In genomic region chr17:42116705-42117396, GRCh38 we compare ENCODE assay signal across 9 cellular contexts. TPM values are rescaled to one million over a fixed set of nuclear protein-coding genes. Genes with fewer than 3 reads are reported as not detected.
A peak's percentile ranks its signal among the peaks of the same experiment; 100 is the strongest.
DNase-seq lines count a peak whose midpoint lies in the region; ATAC-seq and TF ChIP-seq lines count a peak whose summit lies in the region.
"Had no signal": no experiment of that assay in that cellular context is flagged by ENCODE, and none has a peak within 500 bp of the region (broad histone marks: within the 10 kb centered on the region; RNA-seq: fewer than 3 reads in every experiment).

No MANE protein-coding gene starts in this region.

- no peaks in the 10 kb centered on the region for H3K27me3 ChIP-seq in upper lobe of right lung

- ATAC-seq in upper lobe of right lung, result peak; percentile 57
- ATAC-seq in GM21367 (IDR thresholded peaks at IDR 0.05; ENCODE audit: unreplicated experiment), result no peak

- H3K4me3 ChIP-seq in upper lobe of right lung, result no peak overlapping the region

- H3K4me3 Mint-ChIP-seq in activated naive CD4-positive, alpha-beta T cell treated with anti-CD3 and anti-CD28 coated beads, Interleukin-2, amount 10 ng/mL, durations not matched to agents 7 days and 5 days, result no peak overlapping the region

- peaks cover 22% of the 10 kb centered on the region for H3K4me1 ChIP-seq in upper lobe of right lung

- H3K27ac Mint-ChIP-seq in activated naive CD4-positive, alpha-beta T cell treated with anti-CD3 and anti-CD28 coated beads, Interleukin-2, amount 10 ng/mL, durations not matched to agents 7 days and 5 days, result peak overlapping the region; percentile 46

- intact Hi-C loops in posterior cingulate gyrus (cut with DNase I), result loop anchor here (1.0 to 5.0 kb wide), 3 partner anchors 65 to 155 kb away; partner anchors contain the start of gene KCNH4
- intact Hi-C loops in upper lobe of right lung (cut with DNase I), result loop anchor here (10.0 kb wide), 2 partner anchors 92 to 152 kb away; partner anchors contain the start of genes CNP and NKIRAS2

- peak; percentile 86 for DNase-seq in GM03348 (ENCODE audit: low spot score)
- DNase-seq in NCI-H128 (lab: John Stamatoyannopoulos, UW; ENCODE audit: unreplicated experiment), result peak; percentile 34
- DNase-seq in SKM-1 treated with dmso at 0.1 percent for 144 hours (lab: John Stamatoyannopoulos, UW; ENCODE audit: unreplicated experiment), result peak; percentile 71
- peak; percentile 93 for DNase-seq in activated naive CD4-positive, alpha-beta T cell treated with anti-CD3 and anti-CD28 coated beads, Interleukin-2, amount 10 ng/mL, durations not matched to agents 7 days and 5 days
- DNase-seq in glomerular visceral epithelial cell (ENCODE audit: extremely low spot score), result peak; percentile 83
- DNase-seq in posterior cingulate gyrus, result peak; percentile 65 to 96 (median 81)
- peak; percentile 86 for DNase-seq in upper lobe of right lung

- TF ChIP-seq CTCF in upper lobe of right lung (IDR thresholded peaks at IDR 0.05), result peak; percentile 82

- H3K27me3 Mint-ChIP-seq in activated naive CD4-positive, alpha-beta T cell treated with anti-CD3 and anti-CD28 coated beads, Interleukin-2, amount 10 ng/mL, durations not matched to agents 7 days and 5 days, result no peaks in the 10 kb centered on the region

- peaks cover 61% of the 10 kb centered on the region for H3K4me1 Mint-ChIP-seq in activated naive CD4-positive, alpha-beta T cell treated with anti-CD3 and anti-CD28 coated beads, Interleukin-2, amount 10 ng/mL, durations not matched to agents 7 days and 5 days

- CTCF ChIA-PET in activated naive CD4-positive, alpha-beta T cell treated with anti-CD3 and anti-CD28 coated beads, Interleukin-2, amount 10 ng/mL, durations not matched to agents 7 days and 5 days (lab: Charles Lee), result interaction anchor here (0.7 to 13.0 kb wide), 9 partner anchors 10 to 153 kb away, joined by 3 to 222 read pairs (median 4); partner anchors contain the start of genes DNAJC7 and NKIRAS2

- peaks cover 24% of the 10 kb centered on the region for H3K36me3 Mint-ChIP-seq in activated naive CD4-positive, alpha-beta T cell treated with anti-CD3 and anti-CD28 coated beads, Interleukin-2, amount 10 ng/mL, durations not matched to agents 7 days and 5 days

- no peaks in the 10 kb centered on the region for H3K9me3 Mint-ChIP-seq in activated naive CD4-positive, alpha-beta T cell treated with anti-CD3 and anti-CD28 coated beads, Interleukin-2, amount 10 ng/mL, durations not matched to agents 7 days and 5 days

- H3K36me3 ChIP-seq in upper lobe of right lung, result peaks cover 13% of the 10 kb centered on the region

- no peaks in the 10 kb centered on the region for H3K9me3 ChIP-seq in upper lobe of right lung

- H3K27ac ChIP-seq in upper lobe of right lung, result no peak overlapping the region
- H3K27ac ChIP-seq: epithelial cell of prostate had no signal

RNA-seq across cellular contexts. Expression of gene KAT2A, which starts 4.3 kb away (rescaled TPM):
- 45.3 TPM for total RNA-seq in upper lobe of right lung

RNA-seq across cellular contexts. Expression of gene DHX58, which starts 4.3 kb away (rescaled TPM):
- 27.5 TPM for total RNA-seq in upper lobe of right lung

RNA-seq across cellular contexts. Expression of gene HSPB9, which starts 5.8 kb away (rescaled TPM):
- total RNA-seq in upper lobe of right lung, result not detected

RNA-seq across cellular contexts. Expression of gene ZNF385C, which starts 18.6 kb away (rescaled TPM):
- total RNA-seq in upper lobe of right lung, result 0.78 TPM

RNA-seq across cellular contexts. Expression of gene RAB5C, which starts 37.9 kb away (rescaled TPM):
- 154 TPM for total RNA-seq in upper lobe of right lung

Comparison
In these comparisons a context has a peak if more than half of its experiments do, and no peak if none do; other contexts are left out.
1. DNase-seq: peak in every context shown above with its lines; median percentile 93 in activated naive CD4-positive, alpha-beta T cell treated with anti-CD3 and anti-CD28 coated beads, Interleukin-2, amount 10 ng/mL, durations not matched to agents 7 days and 5 days; 86 in GM03348; 86 in upper lobe of right lung; 83 in glomerular visceral epithelial cell; 81 in posterior cingulate gyrus; 71 in SKM-1 treated with dmso at 0.1 percent for 144 hours; 34 in NCI-H128.